Comparison of ENCODE assay signal across 12 cellular contexts in genomic region chr7:37315752-37316711, GRCh38.
DNase-seq lines count a peak whose midpoint lies in the region; ATAC-seq and TF ChIP-seq lines count a peak whose summit lies in the region.
"Had no signal": no experiment of that assay in that cellular context is flagged by ENCODE, and none has a peak within 500 bp of the region (broad histone marks: within the 10 kb centered on the region; RNA-seq: fewer than 3 reads in every experiment).

No MANE protein-coding gene starts in this region.

- TF ChIP-seq POLR2A in lower leg skin (IDR thresholded peaks at IDR 0.05): no peak

- H3K4me3 ChIP-seq in lower leg skin (ENCODE audit: low read depth, poor library complexity, severe bottlenecking): no peak overlapping the region
- no peak overlapping the region for H3K4me3 ChIP-seq in upper lobe of right lung

- H3K36me3 ChIP-seq in upper lobe of right lung: no peaks in the 10 kb centered on the region

- intact Hi-C loops in activated B cell treated with CpG ODN at 0.5 μM for 24 hours (cut with micrococcal nuclease) (loop anchor here (1.0 kb wide), 1 partner anchor 20 kb away; no protein-coding TSS in a partner anchor), lower leg skin (cut with DNase I; ENCODE audit: low total_unique reads) (no loop called here), upper lobe of right lung (cut with DNase I) (no loop called here)

- H3K36me3 Mint-ChIP-seq in activated T-cell treated with anti-CD3 and anti-CD28 coated beads, Interleukin-2, amount 50 U/mL, for 24 hours (ENCODE audit: low read depth): peaks cover 63% of the 10 kb centered on the region
- H3K36me3 Mint-ChIP-seq in activated T-cell treated with anti-CD3 and anti-CD28 coated beads, Interleukin-2, amount 50 U/mL, for 4 hours (ENCODE audit: insufficient read depth): peaks cover 45% of the 10 kb centered on the region
- H3K36me3 Mint-ChIP-seq in activated B cell treated with CpG ODN at 0.5 μM for 24 hours (ENCODE audit: low read depth): peaks cover 34% of the 10 kb centered on the region

- CTCF ChIA-PET in activated B cell treated with CpG ODN at 0.5 μM for 24 hours (lab: Charles Lee): interaction anchor here (0.9 to 1.8 kb wide), 2 partner anchors 26 to 37 kb away, joined by 3 to 4 read pairs; no protein-coding TSS in a partner anchor

- WGBS in lower leg skin, 2 donors: 77 to 81% methylated on average over 5 of the region's 5 CpGs

- no peaks in the 10 kb centered on the region for H3K27me3 ChIP-seq in upper lobe of right lung

- no peaks in the 10 kb centered on the region for H3K9me3 Mint-ChIP-seq in activated T-cell treated with anti-CD3 and anti-CD28 coated beads, Interleukin-2, amount 50 U/mL, for 24 hours
- no peaks in the 10 kb centered on the region for H3K9me3 Mint-ChIP-seq in activated T-cell treated with anti-CD3 and anti-CD28 coated beads, Interleukin-2, amount 50 U/mL, for 4 hours
- H3K9me3 Mint-ChIP-seq in activated B cell treated with CpG ODN at 0.5 μM for 24 hours: no peaks in the 10 kb centered on the region
- H3K9me3 Mint-ChIP-seq: stimulated activated effector memory CD8-positive, alpha-beta T cell treated with anti-CD3 and anti-CD28 coated beads, Interleukin-12 subunit alpha, Interleukin-12 subunit beta, amount 100 ng/mL, for 72 hours had no signal

- ATAC-seq in activated T-cell treated with anti-CD3 and anti-CD28 coated beads, Interleukin-2, amount 50 U/mL, for 4 hours: no peak
- ATAC-seq in activated B cell treated with CpG ODN at 0.5 μM for 24 hours (ENCODE audit: low read depth) (no peak), upper lobe of right lung (peak; percentile 85), HG02623 (IDR thresholded peaks at IDR 0.05; ENCODE audit: unreplicated experiment) (no peak)
- ATAC-seq: stimulated activated effector memory CD8-positive, alpha-beta T cell treated with anti-CD3 and anti-CD28 coated beads, Interleukin-12 subunit alpha, Interleukin-12 subunit beta, amount 100 ng/mL, for 72 hours had no signal

- POLR2A ChIA-PET in activated B cell treated with CpG ODN at 0.5 μM for 24 hours (lab: Charles Lee): interaction anchor here (0.9 to 1.0 kb wide), 2 partner anchors 12 to 37 kb away, joined by 5 to 6 read pairs; no protein-coding TSS in a partner anchor

- no peaks in the 10 kb centered on the region for H3K27me3 Mint-ChIP-seq in activated T-cell treated with anti-CD3 and anti-CD28 coated beads, Interleukin-2, amount 50 U/mL, for 24 hours
- no peaks in the 10 kb centered on the region for H3K27me3 Mint-ChIP-seq in activated T-cell treated with anti-CD3 and anti-CD28 coated beads, Interleukin-2, amount 50 U/mL, for 4 hours (ENCODE audit: low read depth)
- H3K27me3 Mint-ChIP-seq in activated B cell treated with CpG ODN at 0.5 μM for 24 hours: no peaks in the 10 kb centered on the region

- peak overlapping the region; percentile 34 for H3K27ac ChIP-seq in upper lobe of right lung

- peak overlapping the region; percentile 26 for H3K27ac Mint-ChIP-seq in activated T-cell treated with anti-CD3 and anti-CD28 coated beads, Interleukin-2, amount 50 U/mL, for 24 hours
- peak overlapping the region; percentile 86 for H3K27ac Mint-ChIP-seq in activated B cell treated with CpG ODN at 0.5 μM for 24 hours
- H3K27ac Mint-ChIP-seq: stimulated activated effector memory CD8-positive, alpha-beta T cell treated with anti-CD3 and anti-CD28 coated beads, Interleukin-12 subunit alpha, Interleukin-12 subunit beta, amount 100 ng/mL, for 72 hours had no signal

- no peak for DNase-seq in activated T-cell treated with anti-CD3 and anti-CD28 coated beads, Interleukin-2, amount 50 U/mL, for 24 hours
- no peak for DNase-seq in activated T-cell treated with anti-CD3 and anti-CD28 coated beads, Interleukin-2, amount 50 U/mL, for 4 hours
- DNase-seq in activated B cell treated with CpG ODN at 0.5 μM for 24 hours: no peak
- peak; percentile 57 to 86 for DNase-seq in lower leg skin (ENCODE audit: low spot score in 2 of 2)
- no peak for DNase-seq in upper lobe of right lung
- DNase-seq in NCI-H2196 (lab: John Stamatoyannopoulos, UW; ENCODE audit: unreplicated experiment): no peak
- no peak for DNase-seq in NCI-H510A treated with DMSO at 0.1 percent for 48 hours (lab: John Stamatoyannopoulos, UW)
- DNase-seq: DND-41, NCI-H1930, T-helper 9 cell had no signal

- TF ChIP-seq CTCF in activated B cell treated with CpG ODN at 0.5 μM for 24 hours (IDR thresholded peaks at IDR 0.05): no peak
- TF ChIP-seq CTCF in lower leg skin (IDR thresholded peaks at IDR 0.05): no peak
- no peak for TF ChIP-seq CTCF in upper lobe of right lung (IDR thresholded peaks at IDR 0.05)

- peaks cover 33% of the 10 kb centered on the region for H3K4me1 ChIP-seq in upper lobe of right lung

- H3K4me1 Mint-ChIP-seq in activated T-cell treated with anti-CD3 and anti-CD28 coated beads, Interleukin-2, amount 50 U/mL, for 24 hours (ENCODE audit: low read depth): peaks cover 62% of the 10 kb centered on the region
- H3K4me1 Mint-ChIP-seq in activated T-cell treated with anti-CD3 and anti-CD28 coated beads, Interleukin-2, amount 50 U/mL, for 4 hours (ENCODE audit: low read depth): peaks cover 50% of the 10 kb centered on the region
- H3K4me1 Mint-ChIP-seq in activated B cell treated with CpG ODN at 0.5 μM for 24 hours: peaks cover 52% of the 10 kb centered on the region

- no peak overlapping the region for H3K4me3 Mint-ChIP-seq in activated T-cell treated with anti-CD3 and anti-CD28 coated beads, Interleukin-2, amount 50 U/mL, for 24 hours
- no peak overlapping the region for H3K4me3 Mint-ChIP-seq in activated T-cell treated with anti-CD3 and anti-CD28 coated beads, Interleukin-2, amount 50 U/mL, for 4 hours
- peak overlapping the region; percentile 52 for H3K4me3 Mint-ChIP-seq in activated B cell treated with CpG ODN at 0.5 μM for 24 hours
- H3K4me3 Mint-ChIP-seq: stimulated activated effector memory CD8-positive, alpha-beta T cell treated with anti-CD3 and anti-CD28 coated beads, Interleukin-12 subunit alpha, Interleukin-12 subunit beta, amount 100 ng/mL, for 72 hours had no signal

- no peaks in the 10 kb centered on the region for H3K9me3 ChIP-seq in upper lobe of right lung

Comparison
In these comparisons a context has a peak if more than half of its experiments do, and no peak if none do; other contexts are left out.
1. DNase-seq: peak in lower leg skin (2 of 2); none in activated T-cell treated with anti-CD3 and anti-CD28 coated beads, Interleukin-2, amount 50 U/mL, for 24 hours (single experiment), activated T-cell treated with anti-CD3 and anti-CD28 coated beads, Interleukin-2, amount 50 U/mL, for 4 hours (single experiment), activated B cell treated with CpG ODN at 0.5 μM for 24 hours (single experiment), upper lobe of right lung (single experiment), NCI-H2196 (single experiment) and NCI-H510A treated with DMSO at 0.1 percent for 48 hours (single experiment).